In the genomic region with DNA sequence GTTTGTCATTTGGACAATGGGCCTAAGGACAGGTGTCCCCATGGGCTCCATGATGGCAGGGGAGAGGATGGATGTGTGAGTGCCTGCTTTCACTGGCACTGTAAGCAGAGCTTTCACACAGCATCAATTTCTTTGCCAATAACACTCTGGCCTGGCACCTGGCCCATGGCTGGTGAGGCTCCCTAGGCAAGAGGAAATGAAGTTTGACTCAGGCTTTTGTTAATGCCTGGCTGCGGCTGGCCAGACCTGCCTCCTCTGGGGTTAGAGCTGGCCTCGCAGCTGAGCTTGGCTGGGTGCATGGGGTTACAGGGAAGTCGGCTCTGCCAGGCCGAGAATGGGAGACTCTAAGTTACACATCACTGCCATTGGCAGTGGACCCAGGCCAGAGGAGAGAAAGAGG, we compare ENCODE assay signal across 20 cellular contexts. TPM values are rescaled to one million over a fixed set of nuclear protein-coding genes. Genes with fewer than 3 reads are reported as not detected.
DNase-seq lines count a peak whose midpoint lies in the region; ATAC-seq and TF ChIP-seq lines count a peak whose summit lies in the region.
"Had no signal": no experiment of that assay in that cellular context is flagged by ENCODE, and none has a peak within 500 bp of the region (broad histone marks: within the 10 kb centered on the region; RNA-seq: fewer than 3 reads in every experiment).

No MANE protein-coding gene starts in this region.

- no peak for TF ChIP-seq CTCF in natural killer cell (IDR thresholded peaks at IDR 0.05)

- no peaks in the 10 kb centered on the region for H3K9me3 Mint-ChIP-seq in natural killer cell
- H3K9me3 Mint-ChIP-seq: activated naive CD8-positive, alpha-beta T cell treated with anti-CD3 and anti-CD28 coated beads, Interleukin-2, amount 50 U/mL, for 24 hours; type B pancreatic cell had no signal

- no peaks in the 10 kb centered on the region for H3K36me3 Mint-ChIP-seq in natural killer cell
- H3K36me3 Mint-ChIP-seq: naive B cell, type B pancreatic cell had no signal

- ATAC-seq in esophagus mucosa (peak; percentile 54), natural killer cell (no peak), HG02763 (IDR thresholded peaks at IDR 0.05; ENCODE audit: unreplicated experiment) (no peak)
- ATAC-seq: activated naive CD8-positive, alpha-beta T cell treated with anti-CD3 and anti-CD28 coated beads, Interleukin-2, amount 50 U/mL, for 24 hours; activated T-cell treated with anti-CD3 and anti-CD28 coated beads, Interleukin-2, amount 50 U/mL, for 72 hours had no signal

- H3K4me3 Mint-ChIP-seq in natural killer cell = no peak overlapping the region
- H3K4me3 Mint-ChIP-seq: activated naive CD8-positive, alpha-beta T cell treated with anti-CD3 and anti-CD28 coated beads, Interleukin-2, amount 50 U/mL, for 24 hours; activated T-cell treated with anti-CD3 and anti-CD28 coated beads, Interleukin-2, amount 50 U/mL, for 72 hours; naive B cell; type B pancreatic cell had no signal

- no peak overlapping the region for H3K27ac Mint-ChIP-seq in natural killer cell
- H3K27ac Mint-ChIP-seq: activated naive CD8-positive, alpha-beta T cell treated with anti-CD3 and anti-CD28 coated beads, Interleukin-2, amount 50 U/mL, for 24 hours; activated T-cell treated with anti-CD3 and anti-CD28 coated beads, Interleukin-2, amount 50 U/mL, for 72 hours; naive B cell; type B pancreatic cell had no signal

- intact Hi-C loops in natural killer cell (cut with micrococcal nuclease) = no loop called here

- H3K27me3 Mint-ChIP-seq in natural killer cell (ENCODE audit: low read depth in 2 of 2) = peaks cover 14 to 36% of the 10 kb centered on the region in 2 donors
- H3K27me3 Mint-ChIP-seq: type B pancreatic cell had no signal

- no peak overlapping the region for H3K27ac ChIP-seq in substantia nigra (ENCODE audit: low read depth, low read length, poor library complexity, severe bottlenecking)
- H3K27ac ChIP-seq: epithelial cell of prostate had no signal

- DNase-seq in NCI-H345 (lab: John Stamatoyannopoulos, UW) (peak; percentile 58), NCI-H345 treated with DMSO at 0.1 percent for 48 hours (lab: John Stamatoyannopoulos, UW; ENCODE audit: unreplicated experiment) (no peak), NCI-H2107 (lab: John Stamatoyannopoulos, UW) (peak; percentile 34), substantia nigra (lab: John Stamatoyannopoulos, UW) (peak in 37 of 49 donors; percentile 1 to 72 (median 38)), natural killer cell (no peak), activated T-cell treated with anti-CD3 and anti-CD28 coated beads for 4 hours (no peak)
- DNase-seq: activated CD4-positive, alpha-beta T cell treated with anti-CD3 and anti-CD28 coated beads, Interleukin-2, amount 50 U/mL, for 1 hour; activated naive CD8-positive, alpha-beta T cell treated with anti-CD3 and anti-CD28 coated beads, Interleukin-2, amount 50 U/mL, for 24 hours; activated T-cell treated with anti-CD3 and anti-CD28 coated beads, Interleukin-2, amount 50 U/mL, for 72 hours; MM.1S; naive B cell; NCI-H510A treated with DMSO at 0.1 percent for 48 hours; stimulated activated CD4-positive, alpha-beta T cell treated with anti-CD3 and anti-CD28 coated beads, Interleukin-2, amount 100 ng/mL, for 24 hours; T-helper 9 cell had no signal

- H3K4me1 Mint-ChIP-seq in natural killer cell = no peaks in the 10 kb centered on the region
- H3K4me1 Mint-ChIP-seq: activated naive CD8-positive, alpha-beta T cell treated with anti-CD3 and anti-CD28 coated beads, Interleukin-2, amount 50 U/mL, for 24 hours; naive B cell had no signal

RNA-seq across cellular contexts. Expression of gene SEZ6L, which starts 29.9 kb away (rescaled TPM):
- total RNA-seq in esophagus mucosa = 0.04 TPM
- total RNA-seq in natural killer cell = 1 to 10 TPM in 1 of 3 donors, under 1 TPM in 2; 0.11 to 1.1 (median 0.60) TPM
- total RNA-seq: A172, kidney epithelial cell had no signal

Comparison
In these comparisons a context has a peak if more than half of its experiments do, and no peak if none do; other contexts are left out.
1. DNase-seq: peak in NCI-H345 (single experiment), NCI-H2107 (single experiment) and substantia nigra (37 of 49); none in NCI-H345 treated with DMSO at 0.1 percent for 48 hours (single experiment), natural killer cell (single experiment) and activated T-cell treated with anti-CD3 and anti-CD28 coated beads for 4 hours (single experiment).